ENCODE assay signal across 22 cellular contexts in genomic region chr12:120327593-120327992, GRCh38. TPM values are rescaled to one million over a fixed set of nuclear protein-coding genes. Genes with fewer than 3 reads are reported as not detected.
"Had no signal": no experiment of that assay in that cellular context is flagged by ENCODE, and none has a peak within 500 bp of the region (broad histone marks: within the 10 kb centered on the region; RNA-seq: fewer than 3 reads in every experiment).

TSS of gene PLA2G1B (minus strand) at chr12:120327779. CDS start at chr12:120327753, 26 bp downstream.

- H3K36me3 Mint-ChIP-seq: activated naive CD4-positive, alpha-beta T cell treated with anti-CD3 and anti-CD28 coated beads, Interleukin-2, amount 50 U/mL, for 24 hours; immature natural killer cell; naive B cell had no signal

- H3K27me3 Mint-ChIP-seq: activated CD8-positive, alpha-beta T cell treated with anti-CD3 and anti-CD28 coated beads for 36 hours; activated naive CD4-positive, alpha-beta T cell treated with anti-CD3 and anti-CD28 coated beads, Interleukin-2, amount 50 U/mL, for 24 hours; stimulated activated naive CD8-positive, alpha-beta T cell treated with anti-CD3 and anti-CD28 coated beads, Interleukin-15, Interleukin-2, amounts not matched to agents 100 ng/mL and 50 ng/mL, for 24 hours; T-helper 17 cell had no signal

- H3K4me1 ChIP-seq: right atrium auricular region had no signal

- FAIRE-seq: endothelial cell of umbilical vein, small intestine had no signal

- H3K4me3 ChIP-seq: coronary artery, right atrium auricular region had no signal

- H3K27ac Mint-ChIP-seq: activated B cell treated with CpG ODN at 0.5 μM for 24 hours; activated CD8-positive, alpha-beta T cell treated with anti-CD3 and anti-CD28 coated beads for 36 hours; activated naive CD4-positive, alpha-beta T cell treated with anti-CD3 and anti-CD28 coated beads, Interleukin-2, amount 50 U/mL, for 24 hours; immature natural killer cell; stimulated activated naive CD8-positive, alpha-beta T cell treated with anti-CD3 and anti-CD28 coated beads, Interleukin-15, Interleukin-2, amounts not matched to agents 100 ng/mL and 50 ng/mL, for 24 hours; T-helper 17 cell had no signal

- H3K36me3 ChIP-seq: brain microvascular endothelial cell, esophagus squamous epithelium, right atrium auricular region had no signal

- ATAC-seq: activated CD8-positive, alpha-beta T cell treated with anti-CD3 and anti-CD28 coated beads for 36 hours; activated T-cell treated with anti-CD3 and anti-CD28 coated beads, Interleukin-2, amount 50 U/mL, for 4 hours; T-helper 17 cell had no signal

- H3K9me3 Mint-ChIP-seq: activated B cell treated with CpG ODN at 0.5 μM for 24 hours; activated CD8-positive, alpha-beta T cell treated with anti-CD3 and anti-CD28 coated beads for 36 hours; activated naive CD4-positive, alpha-beta T cell treated with anti-CD3 and anti-CD28 coated beads, Interleukin-2, amount 50 U/mL, for 24 hours; activated T-cell treated with anti-CD3 and anti-CD28 coated beads, Interleukin-2, amount 50 U/mL, for 4 hours; central memory CD8-positive, alpha-beta T cell; immature natural killer cell; naive B cell; stimulated activated naive CD8-positive, alpha-beta T cell treated with anti-CD3 and anti-CD28 coated beads, Interleukin-15, Interleukin-2, amounts not matched to agents 100 ng/mL and 50 ng/mL, for 24 hours had no signal

- H3K27me3 ChIP-seq: brain microvascular endothelial cell, right atrium auricular region had no signal

- H3K9me3 ChIP-seq: esophagus squamous epithelium, right atrium auricular region had no signal

- H3K27ac ChIP-seq: brain microvascular endothelial cell, coronary artery, esophagus squamous epithelium, right atrium auricular region had no signal

- DNase-seq: activated B cell treated with CpG ODN at 0.5 μM for 24 hours; activated CD4-positive, alpha-beta T cell treated with anti-CD3 and anti-CD28 coated beads for 48 hours; activated CD8-positive, alpha-beta T cell treated with anti-CD3 and anti-CD28 coated beads for 36 hours; activated effector memory CD4-positive, alpha-beta T cell treated with anti-CD3 and anti-CD28 coated beads, Interleukin-2, amount 50 U/mL, for 16 hours; activated T-cell treated with anti-CD3 and anti-CD28 coated beads, Interleukin-2, amount 50 U/mL, for 4 hours; amygdala; brain microvascular endothelial cell; effector CD4-positive, alpha-beta T cell; esophagus squamous epithelium; hypothalamus; immature natural killer cell; mammary epithelial cell; naive B cell; small intestine; T-helper 17 cell had no signal

RNA-seq across cellular contexts. Expression of gene PLA2G1B, which starts in this region (rescaled TPM):
- total RNA-seq: activated B cell treated with CpG ODN at 0.5 μM for 24 hours, endothelial cell of umbilical vein, esophagus squamous epithelium, fibroblast of villous mesenchyme, mammary epithelial cell, right atrium auricular region, T-helper 17 cell had no signal
- polyA plus RNA-seq: endothelial cell of umbilical vein, mammary epithelial cell had no signal
